In genomic region chrX:101659601-101660063, GRCh38 we compare ENCODE assay signal across 8 cellular contexts. TPM values are rescaled to one million over a fixed set of nuclear protein-coding genes. Genes with fewer than 3 reads are reported as not detected.
DNase-seq lines count a peak whose midpoint lies in the region; ATAC-seq and TF ChIP-seq lines count a peak whose summit lies in the region.

Gene ARMCX2, minus strand, starts transcription at chrX:101659850. Its CDS starts 2,262 bp downstream, at chrX:101657588.

- H3K4me3 Mint-ChIP-seq in T-cell: peak within 1 kb of the TSS; percentile 82 to 84 (median 84)

- H3K4me3 ChIP-seq in esophagus (ENCODE audit: low read depth in 1 of 2, low read length in 2 of 2): peak within 1 kb of the TSS; percentile 54 to 57
- peak within 1 kb of the TSS; percentile 82 for H3K4me3 ChIP-seq in thoracic aorta

- H3K4me1 ChIP-seq in esophagus (ENCODE audit: control insufficient read depth in 2 of 2, insufficient read depth in 2 of 2, low read length in 1 of 2) (no peaks in the 10 kb centered on the region), thoracic aorta (ENCODE audit: control insufficient read depth in 1 of 2, low read depth in 2 of 2) (peaks cover 0 to 12% of the 10 kb centered on the region in 2 donors)

- CTCF ChIA-PET in T-cell (lab: Charles Lee): no interaction called here

- H3K36me3 Mint-ChIP-seq in T-cell: no peaks in the 10 kb centered on the region

- H3K27ac ChIP-seq in esophagus (ENCODE audit: low read depth in 2 of 2, low read length in 1 of 2) (peak within 1 kb of the TSS; percentile 61 to 64), thoracic aorta (peak within 1 kb of the TSS; percentile 68 to 82)

- no peak for TF ChIP-seq CTCF in thoracic aorta (IDR thresholded peaks at IDR 0.05)

- H3K27me3 Mint-ChIP-seq in T-cell: peaks cover 3 to 25% of the 10 kb centered on the region in 2 donors

- DNase-seq in stimulated activated CD4-positive, alpha-beta T cell treated with anti-CD3 and anti-CD28 coated beads, Interleukin-15, amount 100 ng/mL, for 24 hours: peak; percentile 8
- no peak for DNase-seq in stimulated activated CD4-positive, alpha-beta T cell treated with anti-CD3 and anti-CD28 coated beads, Interleukin-4, amount 100 ng/mL, for 4 hours
- DNase-seq in T-cell (no peak), middle frontal gyrus (ENCODE audit: extremely low spot score, low spot score) (peak; percentile 43), thoracic aorta (ENCODE audit: low spot score) (no peak), HK-2 (ENCODE audit: unreplicated experiment) (no peak)

- 3 to 24% methylated on average over 21 to 22 of the region's 22 CpGs for WGBS in esophagus, 2 donors

- H3K36me3 ChIP-seq in esophagus (ENCODE audit: control insufficient read depth in 2 of 2, insufficient read depth in 2 of 2, low read length in 1 of 2) (no peaks in the 10 kb centered on the region), thoracic aorta (peaks cover 6% of the 10 kb centered on the region)

- H3K27ac Mint-ChIP-seq in T-cell: peak within 1 kb of the TSS; percentile 55 to 74

- no peaks in the 10 kb centered on the region for H3K27me3 ChIP-seq in esophagus (ENCODE audit: control insufficient read depth in 1 of 2, insufficient read depth in 2 of 2, low read length in 2 of 2)
- no peaks in the 10 kb centered on the region for H3K27me3 ChIP-seq in thoracic aorta (replicated peaks; ENCODE audit: insufficient read depth)

- H3K4me1 Mint-ChIP-seq in T-cell: peaks cover 10 to 26% (median 19%) of the 10 kb centered on the region in 3 donors

- H3K9me3 ChIP-seq in esophagus (ENCODE audit: control insufficient read depth in 2 of 2, insufficient read depth in 1 of 2, low read depth in 1 of 2, low read length in 1 of 2) (no peaks in the 10 kb centered on the region), thoracic aorta (no peaks in the 10 kb centered on the region)

- no peaks in the 10 kb centered on the region for H3K9me3 Mint-ChIP-seq in T-cell

- ATAC-seq in HG03521 (IDR thresholded peaks at IDR 0.05; ENCODE audit: unreplicated experiment): peak; percentile 64
- ATAC-seq in T-cell (replicated peaks in 1 of 4): no peak
- peak; percentile 85 for ATAC-seq in thoracic aorta (ENCODE audit: insufficient number of reproducible peaks, low FRiP score, low read depth)

- POLR2A ChIA-PET in T-cell (lab: Charles Lee): interaction anchor here in 1 of 2 donors (0.6 kb wide), 1 partner anchor 37 kb away, joined by 5 read pairs; no protein-coding TSS in a partner anchor

RNA-seq across cellular contexts. Expression of gene ARMCX2, which starts in this region (rescaled TPM):
- total RNA-seq in T-cell (1 to 10 TPM; 2.9 to 8.9 (median 6.6) TPM), thoracic aorta (10 to 100 TPM; 36.0 to 39.0 TPM)
- polyA plus RNA-seq in esophagus: 1 to 10 TPM; 4.9 to 5.9 TPM

Comparison
In these comparisons a context has a peak if more than half of its experiments do, and no peak if none do; other contexts are left out.
1. DNase-seq: peak in stimulated activated CD4-positive, alpha-beta T cell treated with anti-CD3 and anti-CD28 coated beads, Interleukin-15, amount 100 ng/mL, for 24 hours (single experiment) and middle frontal gyrus (single experiment); none in stimulated activated CD4-positive, alpha-beta T cell treated with anti-CD3 and anti-CD28 coated beads, Interleukin-4, amount 100 ng/mL, for 4 hours (0 of 2), T-cell (0 of 34), thoracic aorta (single experiment) and HK-2 (single experiment).
2. ATAC-seq: peak in HG03521 (single experiment) and thoracic aorta (single experiment); none in T-cell (0 of 4).